Comparison of ENCODE assay signal across 1 cellular context in genomic region chr5:79235578-79236363, GRCh38.
TF ChIP-seq lines count a peak whose summit lies in the region.

TSS of gene JMY (plus strand) at chr5:79236131. CDS start at chr5:79236651, 520 bp downstream.

TF ChIP-seq in HepG2, 621 proteins besides CTCF, POLR2A, EP300 and RAD21 (continued from another document and continues in another):
- TF ChIP-seq ZHX1 (CRISPR knock-in tag; IDR thresholded peaks at IDR 0.05; ENCODE audit: low read depth): 0 out of 2 replicates have a peak, but pooled peaks have one; percentile 30
- TF ChIP-seq HNRNPLL (IDR thresholded peaks at IDR 0.05; ENCODE audit: low read depth, low read length, poor library complexity, severe bottlenecking): peak; percentile 79
- TF ChIP-seq ZNF724P (CRISPR knock-in tag; IDR thresholded peaks at IDR 0.05; ENCODE audit: borderline replicate concordance): 0 out of 2 replicates have a peak, but pooled peaks have one; percentile 60
- TF ChIP-seq SMC3 (IDR thresholded peaks at IDR 0.05; ENCODE audit: low read length): no peak
- TF ChIP-seq ARNT2 (CRISPR knock-in tag; IDR thresholded peaks at IDR 0.05; ENCODE audit: low read depth): peak; percentile 63
- TF ChIP-seq IKZF5 (CRISPR knock-in tag; IDR thresholded peaks at IDR 0.05): peak; percentile 54; the same call in 1 of the 2 replicates
- no peak for TF ChIP-seq HMG20A (CRISPR knock-in tag; IDR thresholded peaks at IDR 0.05; ENCODE audit: borderline replicate concordance)
- peak; percentile 75; the same call in 2 of the 3 replicates for TF ChIP-seq MXI1 (IDR thresholded peaks at IDR 0.05; ENCODE audit: borderline replicate concordance, low read depth, low read length)
- no peak for TF ChIP-seq CENPT (CRISPR knock-in tag; IDR thresholded peaks at IDR 0.05; ENCODE audit: low read depth)
- peak; percentile 72; the same call in 1 of the 2 replicates for TF ChIP-seq ZSCAN31 (CRISPR knock-in tag; IDR thresholded peaks at IDR 0.05; ENCODE audit: low read depth)
- TF ChIP-seq CREB1 (IDR thresholded peaks at IDR 0.05): peak; percentile 90
- peak; percentile 33; the same call in 1 of the 2 replicates for TF ChIP-seq CREB1 (CRISPR knock-in tag; IDR thresholded peaks at IDR 0.05)
- TF ChIP-seq ZNF547 (CRISPR knock-in tag; IDR thresholded peaks at IDR 0.05): 0 out of 2 replicates have a peak, but pooled peaks have one; percentile 7
- TF ChIP-seq MTERF4 (CRISPR knock-in tag; IDR thresholded peaks at IDR 0.05): no peak
- TF ChIP-seq NRL (CRISPR knock-in tag; IDR thresholded peaks at IDR 0.05; ENCODE audit: borderline replicate concordance): no peak
- TF ChIP-seq ZNF10 (CRISPR knock-in tag; IDR thresholded peaks at IDR 0.05; ENCODE audit: borderline replicate concordance, low read depth): no peak
- TF ChIP-seq FOXO1 (CRISPR knock-in tag; IDR thresholded peaks at IDR 0.05): peak; percentile 62
- TF ChIP-seq HNF4G (IDR thresholded peaks at IDR 0.05; ENCODE audit: borderline replicate concordance, low read depth, low read length): peak; percentile 22; the same call in 1 of the 2 replicates
- no peak for TF ChIP-seq HNF4G (CRISPR knock-in tag; IDR thresholded peaks at IDR 0.05; ENCODE audit: borderline replicate concordance, low read depth)
- TF ChIP-seq ZNF331 (CRISPR knock-in tag; IDR thresholded peaks at IDR 0.05): 0 out of 2 replicates have a peak, but pooled peaks have one; percentile 4
- TF ChIP-seq ZNF281 (CRISPR knock-in tag; IDR thresholded peaks at IDR 0.05; ENCODE audit: borderline replicate concordance): peak; percentile 7; the same call in 1 of the 2 replicates
- peak; percentile 22 for TF ChIP-seq SKI (IDR thresholded peaks at IDR 0.05; ENCODE audit: partially characterized antibody)
- peak; percentile 36; the same call in 1 of the 2 replicates for TF ChIP-seq ZBTB38 (CRISPR knock-in tag; IDR thresholded peaks at IDR 0.05)
- no peak for TF ChIP-seq NFIC (IDR thresholded peaks at IDR 0.05; ENCODE audit: low read length)
- TF ChIP-seq ZNF274 (CRISPR knock-in tag; IDR thresholded peaks at IDR 0.05): peak; percentile 29; the same call in 1 of the 2 replicates
- 0 out of 2 replicates have a peak, but pooled peaks have one; percentile 40 for TF ChIP-seq ZNF275 (CRISPR knock-in tag; IDR thresholded peaks at IDR 0.05; ENCODE audit: borderline replicate concordance)
- TF ChIP-seq HMGXB3 (CRISPR knock-in tag; IDR thresholded peaks at IDR 0.05; ENCODE audit: borderline replicate concordance): peak; percentile 26; the same call in 1 of the 2 replicates
- no peak for TF ChIP-seq MEIS1 (CRISPR knock-in tag; IDR thresholded peaks at IDR 0.05; ENCODE audit: borderline replicate concordance)
- TF ChIP-seq ARID3A (IDR thresholded peaks at IDR 0.05; ENCODE audit: low read depth, low read length): no peak
- peak; percentile 76; the same call in 1 of the 2 replicates for TF ChIP-seq ZNF788 (CRISPR knock-in tag; IDR thresholded peaks at IDR 0.05; ENCODE audit: borderline replicate concordance)
- 0 out of 2 replicates have a peak, but pooled peaks have one; percentile 57 for TF ChIP-seq ZBTB21 (CRISPR knock-in tag; IDR thresholded peaks at IDR 0.05)
- TF ChIP-seq ZSCAN12 (CRISPR knock-in tag; IDR thresholded peaks at IDR 0.05): no peak
- TF ChIP-seq ZNF747 (CRISPR knock-in tag; IDR thresholded peaks at IDR 0.05; ENCODE audit: borderline replicate concordance): peak; percentile 62; the same call in 1 of the 2 replicates
- peak; percentile 41 for TF ChIP-seq ZNF18 (CRISPR knock-in tag; IDR thresholded peaks at IDR 0.05; ENCODE audit: insufficient replicate concordance)
- no peak for TF ChIP-seq ISL2 (CRISPR knock-in tag; IDR thresholded peaks at IDR 0.05)
- no peak for TF ChIP-seq ZNF124 (CRISPR knock-in tag; IDR thresholded peaks at IDR 0.05)
- TF ChIP-seq ZNF12 (CRISPR knock-in tag; IDR thresholded peaks at IDR 0.05): peak; percentile 57; the same call in 1 of the 2 replicates
- TF ChIP-seq ZNF138 (CRISPR knock-in tag; IDR thresholded peaks at IDR 0.05; ENCODE audit: low read depth): peak; percentile 63; the same call in 1 of the 2 replicates
- 0 out of 2 replicates have a peak, but pooled peaks have one; percentile 16 for TF ChIP-seq ZNF451 (CRISPR knock-in tag; IDR thresholded peaks at IDR 0.05)
- no peak for TF ChIP-seq ZBTB8A (CRISPR knock-in tag; IDR thresholded peaks at IDR 0.05; ENCODE audit: borderline replicate concordance, low read depth)
- TF ChIP-seq ZBTB25 (CRISPR knock-in tag; IDR thresholded peaks at IDR 0.05): 0 out of 2 replicates have a peak, but pooled peaks have one; percentile 15
- peak; percentile 71; the same call in 1 of the 2 replicates for TF ChIP-seq ARID2 (CRISPR knock-in tag; IDR thresholded peaks at IDR 0.05; ENCODE audit: borderline replicate concordance)
- no peak for TF ChIP-seq CBX2 (IDR thresholded peaks at IDR 0.05; ENCODE audit: low read depth, low read length)
- TF ChIP-seq CBX2 (CRISPR knock-in tag; IDR thresholded peaks at IDR 0.05; ENCODE audit: low read depth): no peak
- TF ChIP-seq RORA (CRISPR knock-in tag; IDR thresholded peaks at IDR 0.05): 0 out of 2 replicates have a peak, but pooled peaks have one; percentile 28
